Comparison of ENCODE assay signal across 13 cellular contexts in genomic region chr21:16517380-16517779, GRCh38.
"Had no signal": no experiment of that assay in that cellular context is flagged by ENCODE, and none has a peak within 500 bp of the region (broad histone marks: within the 10 kb centered on the region; RNA-seq: fewer than 3 reads in every experiment).

No MANE protein-coding gene starts in this region.

- H3K4me3 ChIP-seq: ascending aorta, cardiac muscle cell, heart right ventricle, skin epidermis had no signal

- DNase-seq: activated B cell treated with CpG ODN at 0.5 μM for 24 hours; activated CD4-positive, alpha-beta T cell treated with anti-CD3 and anti-CD28 coated beads, Interleukin-2, amount 10 ng/mL, durations not matched to agents 24 days and 14 days; activated CD8-positive, alpha-beta memory T cell treated with anti-CD3 and anti-CD28 coated beads, Interleukin-2, amount 50 U/mL, for 48 hours; foreskin keratinocyte; heart right ventricle; left colon; naive thymus-derived CD4-positive, alpha-beta T cell; stimulated activated CD4-positive, alpha-beta T cell treated with anti-CD3 and anti-CD28 coated beads, Interleukin-4, amount 100 ng/mL, for 24 hours; stimulated activated naive CD4-positive, alpha-beta T cell; SW 1271 had no signal

- H3K27me3 ChIP-seq: ascending aorta, cardiac muscle cell, foreskin keratinocyte, heart right ventricle had no signal

- ATAC-seq: foreskin keratinocyte; heart right ventricle; left colon; naive thymus-derived CD4-positive, alpha-beta T cell had no signal

- H3K27ac ChIP-seq: ascending aorta, cardiac muscle cell, foreskin keratinocyte, heart right ventricle, skin epidermis had no signal

- H3K4me1 ChIP-seq: ascending aorta had no signal

- H3K36me3 ChIP-seq: ascending aorta, cardiac muscle cell, heart right ventricle had no signal
